17 cellular contexts compared by ENCODE assay signal in the genomic region with DNA sequence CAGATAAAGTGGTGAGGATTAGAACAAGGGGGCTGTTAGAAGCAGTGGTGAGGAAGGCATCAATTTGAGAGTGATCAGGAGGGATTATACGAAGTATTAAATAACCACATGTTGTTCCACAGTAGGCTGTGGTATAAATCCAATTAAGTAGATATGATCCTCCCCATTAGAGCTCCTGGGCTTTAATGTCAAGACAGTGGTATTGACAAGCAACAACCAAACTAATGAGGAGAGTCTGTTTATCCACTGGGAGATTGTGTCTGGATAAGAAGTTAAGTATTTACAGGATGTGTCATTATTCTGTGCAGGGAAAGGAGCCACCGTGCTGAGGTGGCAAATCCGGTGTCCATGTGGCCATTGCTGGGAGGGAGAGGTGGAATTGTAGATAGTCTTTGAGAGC. TPM values are rescaled to one million over a fixed set of nuclear protein-coding genes. Genes with fewer than 3 reads are reported as not detected.
DNase-seq lines count a peak whose midpoint lies in the region; ATAC-seq, FAIRE-seq and TF ChIP-seq lines count a peak whose summit lies in the region.
"Had no signal": no experiment of that assay in that cellular context is flagged by ENCODE, and none has a peak within 500 bp of the region (broad histone marks: within the 10 kb centered on the region; RNA-seq: fewer than 3 reads in every experiment).

No MANE protein-coding gene starts in this region.

- H3K9me3 ChIP-seq in A549: no peaks in the 10 kb centered on the region
- H3K9me3 ChIP-seq: HAP-1, SJCRH30 had no signal

- H3K4me2 ChIP-seq in A549: no peak overlapping the region

- no peak for ATAC-seq in A549
- ATAC-seq in GM19324 (IDR thresholded peaks at IDR 0.05; ENCODE audit: low FRiP score, unreplicated experiment): no peak
- no peak for ATAC-seq in HG02571 (IDR thresholded peaks at IDR 0.05; ENCODE audit: unreplicated experiment)

- no peaks in the 10 kb centered on the region for H3K36me3 Mint-ChIP-seq in nephron (ENCODE audit: low read depth)

- CTCF ChIA-PET in A549 (lab: Yijun Ruan, JAX): no interaction called here

- H3K4me3 ChIP-seq in A549: no peak overlapping the region
- H3K4me3 ChIP-seq: HAP-1, SJCRH30 had no signal

- no peak for TF ChIP-seq POLR2A in A549 (IDR thresholded peaks at IDR 0.05; ENCODE audit: low read length)

- no peak overlapping the region for H3K27ac Mint-ChIP-seq in nephron

- H3K4me3 Mint-ChIP-seq in nephron: peak overlapping the region in 2 of 3 experiments; percentile 11 to 16

- POLR2A ChIA-PET in A549 (lab: Yijun Ruan, JAX): no interaction called here

- H3K9me3 Mint-ChIP-seq in nephron: no peaks in the 10 kb centered on the region

- peaks cover 29% of the 10 kb centered on the region for H3K27me3 Mint-ChIP-seq in nephron (ENCODE audit: low read depth)

- H3K4me1 Mint-ChIP-seq in nephron: peaks cover 40% of the 10 kb centered on the region

- FAIRE-seq in A549 (lab: Jason Lieb, UNC): no peak
- FAIRE-seq: GM19239, HTR-8/SVneo had no signal

- no peaks in the 10 kb centered on the region for H3K4me1 ChIP-seq in A549

- TF ChIP-seq RAD21 in A549 (conservative IDR thresholded peaks at IDR 0.05 in 1 of 2, IDR thresholded peaks at IDR 0.05 in 1 of 2): no peak

- no peak overlapping the region for H3K27ac ChIP-seq in A549
- H3K27ac ChIP-seq: HL-60, SJCRH30 had no signal

- TF ChIP-seq CTCF in A549 (IDR thresholded peaks at IDR 0.05) (no peak), nephron (IDR thresholded peaks at IDR 0.05; ENCODE audit: unreplicated experiment in 3 of 3) (no peak)

- 9% methylated on average over 3 of the region's 3 CpGs for WGBS in A549 (ENCODE audit: missing lambda C conversion rate)

- DNase-seq in A549 (ENCODE audit: low read depth in 1 of 2, low spot score in 1 of 2): no peak
- DNase-seq in D341Med (ENCODE audit: low spot score): peak; percentile 54
- DNase-seq in NCI-H82 treated with DMSO at 0.1 percent for 48 hours (lab: John Stamatoyannopoulos, UW; ENCODE audit: unreplicated experiment): peak; percentile 97
- no peak for DNase-seq in NCI-H1105 treated with DMSO at 0.1 percent for 48 hours (lab: John Stamatoyannopoulos, UW)
- DNase-seq: COR-L47, DMS53, NCI-H1417, NCI-H1930, RPMI8226, SJCRH30 had no signal

- TF ChIP-seq EP300 in A549 (IDR thresholded peaks at IDR 0.05): no peak

TF ChIP-seq in A549, 52 proteins besides CTCF, POLR2A, EP300 and RAD21:
- peak; percentile 14 for TF ChIP-seq MAFK (IDR thresholded peaks at IDR 0.05; ENCODE audit: partially characterized antibody)
- TF ChIP-seq, protein P1, sequence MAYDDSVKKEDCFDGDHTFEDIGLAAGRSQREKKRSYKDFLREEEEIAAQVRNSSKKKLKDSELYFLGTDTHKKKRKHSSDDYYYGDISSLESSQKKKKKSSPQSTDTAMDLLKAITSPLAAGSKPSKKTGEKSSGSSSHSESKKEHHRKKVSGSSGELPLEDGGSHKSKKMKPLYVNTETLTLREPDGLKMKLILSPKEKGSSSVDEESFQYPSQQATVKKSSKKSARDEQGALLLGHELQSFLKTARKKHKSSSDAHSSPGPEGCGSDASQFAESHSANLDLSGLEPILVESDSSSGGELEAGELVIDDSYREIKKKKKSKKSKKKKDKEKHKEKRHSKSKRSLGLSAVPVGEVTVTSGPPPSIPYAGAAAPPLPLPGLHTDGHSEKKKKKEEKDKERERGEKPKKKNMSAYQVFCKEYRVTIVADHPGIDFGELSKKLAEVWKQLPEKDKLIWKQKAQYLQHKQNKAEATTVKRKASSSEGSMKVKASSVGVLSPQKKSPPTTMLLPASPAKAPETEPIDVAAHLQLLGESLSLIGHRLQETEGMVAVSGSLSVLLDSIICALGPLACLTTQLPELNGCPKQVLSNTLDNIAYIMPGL (CRISPR knock-in tag; IDR thresholded peaks at IDR 0.05; ENCODE audit: borderline replicate concordance): no peak

RNA-seq across cellular contexts. Expression of a gene that starts 5.8 kb away (rescaled TPM):
- not detected in 2 replicates for polyA plus RNA-seq in A549 (2011; rRNA removed)
- 0.01 TPM in 1 of 2 replicates, not detected in the other for polyA plus RNA-seq in A549 (2012; cell fraction: cytosol; rRNA removed)
- polyA plus RNA-seq in A549 (2012; cell fraction: nucleus; rRNA removed): 0.02 and 0.05 TPM in 2 replicates
- not detected in 3 replicates for polyA plus RNA-seq in A549 (2017; fragmentation: RNase III; extraction: RNeasy Plus Mini Kit Qiagen cat#74134 plus additional on column Dnase treatment)
- polyA minus RNA-seq in A549 (2011; rRNA and poly(A)+ RNA removed): not detected in 2 replicates

Comparison
In these comparisons a context has a peak if more than half of its experiments do, and no peak if none do; other contexts are left out.
1. DNase-seq: peak in D341Med (single experiment) and NCI-H82 treated with DMSO at 0.1 percent for 48 hours (single experiment); none in A549 (0 of 2) and NCI-H1105 treated with DMSO at 0.1 percent for 48 hours (single experiment).